8 cellular contexts compared by ENCODE assay signal in genomic region chr15:57560976-57561711, GRCh38. TPM values are rescaled to one million over a fixed set of nuclear protein-coding genes. Genes with fewer than 3 reads are reported as not detected.
DNase-seq lines count a peak whose midpoint lies in the region; ATAC-seq lines count a peak whose summit lies in the region.

No MANE protein-coding gene starts in this region.

- H2AK5ac ChIP-seq in mesenchymal stem cell (ENCODE audit: low read length, severe bottlenecking), result no peak overlapping the region

- peaks cover 39% of the 10 kb centered on the region for H3K4me1 Mint-ChIP-seq in activated CD4-positive, alpha-beta memory T cell treated with anti-CD3 and anti-CD28 coated beads for 36 hours (ENCODE audit: low read depth)

- no peak overlapping the region for H2BK120ac ChIP-seq in mesenchymal stem cell (ENCODE audit: low read depth, low read length)

- intact Hi-C loops in activated CD4-positive, alpha-beta memory T cell treated with anti-CD3 and anti-CD28 coated beads for 36 hours (cut with micrococcal nuclease), result loop anchor here (1.0 to 5.0 kb wide), 6 partner anchors 26 to 505 kb away; partner anchors contain the start of gene POLR2M

- H3K9me3 Mint-ChIP-seq in activated CD4-positive, alpha-beta memory T cell treated with anti-CD3 and anti-CD28 coated beads for 36 hours, result peaks cover 4% of the 10 kb centered on the region

- no peak overlapping the region for H3K14ac ChIP-seq in mesenchymal stem cell (ENCODE audit: low read length in 2 of 2)

- no peak overlapping the region for H3K4me2 ChIP-seq in mesenchymal stem cell (ENCODE audit: low read length, poor library complexity, severe bottlenecking)

- CTCF ChIA-PET in activated CD4-positive, alpha-beta memory T cell treated with anti-CD3 and anti-CD28 coated beads for 36 hours (lab: Charles Lee), result interaction anchor here (0.6 to 3.6 kb wide), 30 partner anchors 10 to 1968 kb away, joined by 3 to 51 read pairs (median 6); partner anchors contain the start of gene POLR2M

- 57% methylated on average over 4 of the region's 9 CpGs for WGBS in mesenchymal stem cell

- no peak overlapping the region for H3K4ac ChIP-seq in mesenchymal stem cell (ENCODE audit: low read depth in 1 of 2, low read length in 2 of 2)

- H3K4me1 ChIP-seq in mesenchymal stem cell (ENCODE audit: control insufficient read depth, insufficient read depth, low read depth, low read length), result no peaks in the 10 kb centered on the region

- H3K23ac ChIP-seq in mesenchymal stem cell (ENCODE audit: low read length in 2 of 2), result no peak overlapping the region

- H3K27me3 ChIP-seq in mesenchymal stem cell (ENCODE audit: control insufficient read depth in 1 of 2, insufficient read depth in 1 of 2, low read length in 2 of 2), result no peaks in the 10 kb centered on the region

- H3K9ac ChIP-seq in mesenchymal stem cell (ENCODE audit: low read length), result peak overlapping the region; percentile 34

- POLR2A ChIA-PET in activated CD4-positive, alpha-beta memory T cell treated with anti-CD3 and anti-CD28 coated beads for 36 hours (lab: Charles Lee), result no interaction called here

- no peaks in the 10 kb centered on the region for H3K9me3 ChIP-seq in mesenchymal stem cell (ENCODE audit: control insufficient read depth, low read length)

- no peak overlapping the region for H2BK5ac ChIP-seq in mesenchymal stem cell (ENCODE audit: low read depth, low read length, poor library complexity, severe bottlenecking)

- ATAC-seq in GM19397 (IDR thresholded peaks at IDR 0.05; ENCODE audit: unreplicated experiment) (peak; percentile 79), HG03469 (IDR thresholded peaks at IDR 0.05; ENCODE audit: unreplicated experiment) (peak; percentile 81)

- H3K4me3 ChIP-seq in mesenchymal stem cell (ENCODE audit: insufficient read depth in 1 of 2, low read depth in 1 of 2, low read length in 2 of 2), result no peak overlapping the region

- no peaks in the 10 kb centered on the region for H3K36me3 Mint-ChIP-seq in activated CD4-positive, alpha-beta memory T cell treated with anti-CD3 and anti-CD28 coated beads for 36 hours

- DNase-seq in CMK (ENCODE audit: low read depth) (peak; percentile 37), NCI-H748 treated with DMSO at 0.1 percent for 48 hours (lab: John Stamatoyannopoulos, UW) (peak; percentile 16), ecto neural progenitor cell (ENCODE audit: low spot score) (peak; percentile 76), mesenchymal stem cell (peak; percentile 76)
- DNase-seq in activated CD4-positive, alpha-beta memory T cell treated with anti-CD3 and anti-CD28 coated beads for 36 hours, result peak; percentile 73
- DNase-seq in stimulated activated CD8-positive, alpha-beta memory T cell treated with anti-CD3 and anti-CD28 coated beads, Interleukin-4, amount 100 ng/mL, for 1 hour (ENCODE audit: low read depth in 2 of 2, low spot score in 1 of 2), result peak; percentile 21 to 35

- H2BK15ac ChIP-seq in mesenchymal stem cell (ENCODE audit: low read depth, poor library complexity, severe bottlenecking), result no peak overlapping the region

- H3K4me3 Mint-ChIP-seq in activated CD4-positive, alpha-beta memory T cell treated with anti-CD3 and anti-CD28 coated beads for 36 hours, result peak overlapping the region; percentile 5

- H3K27me3 Mint-ChIP-seq in activated CD4-positive, alpha-beta memory T cell treated with anti-CD3 and anti-CD28 coated beads for 36 hours, result peaks cover 2% of the 10 kb centered on the region

- H3K27ac Mint-ChIP-seq in activated CD4-positive, alpha-beta memory T cell treated with anti-CD3 and anti-CD28 coated beads for 36 hours, result peak overlapping the region; percentile 74

- no peak overlapping the region for H4K91ac ChIP-seq in mesenchymal stem cell (ENCODE audit: low read length)

- no peak overlapping the region for H2BK12ac ChIP-seq in mesenchymal stem cell (ENCODE audit: low read length in 2 of 2)

- H4K8ac ChIP-seq in mesenchymal stem cell (ENCODE audit: low read length), result no peak overlapping the region

- peaks cover 0 to 12% of the 10 kb centered on the region in 2 experiments for H3K36me3 ChIP-seq in mesenchymal stem cell (ENCODE audit: control insufficient read depth in 1 of 2, insufficient read depth in 2 of 2, low read depth in 1 of 2, low read length in 2 of 2)

- H2AFZ ChIP-seq in mesenchymal stem cell (ENCODE audit: low read depth, low read length), result no peak overlapping the region

- H3K18ac ChIP-seq in mesenchymal stem cell (ENCODE audit: low read depth in 1 of 2, low read length in 2 of 2), result no peak overlapping the region

- H3K27ac ChIP-seq in mesenchymal stem cell (ENCODE audit: low read length, poor library complexity, severe bottlenecking), result no peak overlapping the region

- H3K79me1 ChIP-seq in mesenchymal stem cell (replicated peaks; ENCODE audit: low read length, poor library complexity, severe bottlenecking), result no peaks in the 10 kb centered on the region

RNA-seq across cellular contexts. Expression of gene MYZAP, which starts 30.6 kb away (rescaled TPM):
- total RNA-seq in activated CD4-positive, alpha-beta memory T cell treated with anti-CD3 and anti-CD28 coated beads for 36 hours, result under 1 TPM; 0.55 to 0.63 TPM
- 0.08 TPM for polyA plus RNA-seq in mesenchymal stem cell (2013, experiment 1 of 2)
- polyA plus RNA-seq in mesenchymal stem cell (2013, experiment 2 of 2), result not detected

Comparison
In these comparisons a context has a peak if more than half of its experiments do, and no peak if none do; other contexts are left out.
1. DNase-seq: peak in every context shown above with its lines; median percentile 76 in ecto neural progenitor cell; 76 in mesenchymal stem cell; 73 in activated CD4-positive, alpha-beta memory T cell treated with anti-CD3 and anti-CD28 coated beads for 36 hours; 37 in CMK; 28 in stimulated activated CD8-positive, alpha-beta memory T cell treated with anti-CD3 and anti-CD28 coated beads, Interleukin-4, amount 100 ng/mL, for 1 hour; 16 in NCI-H748 treated with DMSO at 0.1 percent for 48 hours.